In genomic region chr1:245440933-245441332, GRCh38 we compare ENCODE assay signal across 26 cellular contexts.
"Had no signal": no experiment of that assay in that cellular context is flagged by ENCODE, and none has a peak within 500 bp of the region (broad histone marks: within the 10 kb centered on the region; RNA-seq: fewer than 3 reads in every experiment).

No MANE protein-coding gene starts in this region.

- H3K27ac Mint-ChIP-seq: activated B cell treated with CpG ODN at 0.5 μM for 24 hours; activated CD4-positive, alpha-beta memory T cell treated with anti-CD3 and anti-CD28 coated beads for 36 hours; activated CD4-positive, alpha-beta T cell treated with anti-CD3 and anti-CD28 coated beads, Interleukin-2, amount 10 ng/mL, durations not matched to agents 7 days and 5 days; activated naive CD4-positive, alpha-beta T cell treated with anti-CD3 and anti-CD28 coated beads, Interleukin-2, amount 50 U/mL, for 72 hours; activated naive CD8-positive, alpha-beta T cell treated with anti-CD3 and anti-CD28 coated beads, Interleukin-2, amount 50 U/mL, for 24 hours; T-cell had no signal

- ATAC-seq: activated naive CD4-positive, alpha-beta T cell treated with anti-CD3 and anti-CD28 coated beads, Interleukin-2, amount 50 U/mL, for 72 hours; activated naive CD8-positive, alpha-beta T cell treated with anti-CD3 and anti-CD28 coated beads, Interleukin-2, amount 50 U/mL, for 24 hours; activated T-cell treated with anti-CD3 and anti-CD28 coated beads, Interleukin-2, amount 50 U/mL, for 4 hours; body of pancreas; T-cell had no signal

- DNase-seq: activated B cell treated with CpG ODN at 0.5 μM for 24 hours; activated CD4-positive, alpha-beta memory T cell treated with anti-CD3 and anti-CD28 coated beads for 36 hours; activated CD4-positive, alpha-beta T cell treated with anti-CD3 and anti-CD28 coated beads for 1 hour; activated CD4-positive, alpha-beta T cell treated with anti-CD3 and anti-CD28 coated beads, Interleukin-2, amount 10 ng/mL, durations not matched to agents 7 days and 5 days; activated CD8-positive, alpha-beta memory T cell treated with anti-CD3 and anti-CD28 coated beads for 24 hours; activated effector memory CD4-positive, alpha-beta T cell treated with anti-CD3 and anti-CD28 coated beads, Interleukin-2, amount 50 U/mL, for 16 hours; activated naive CD4-positive, alpha-beta T cell treated with Interleukin-2 at 50 U/mL for 16 hours; activated naive CD8-positive, alpha-beta T cell treated with anti-CD3 and anti-CD28 coated beads, Interleukin-2, amount 50 U/mL, for 24 hours; activated T-cell treated with anti-CD3 and anti-CD28 coated beads, Interleukin-2, amount 50 U/mL, for 4 hours; amniotic stem cell; MG63; MV-4-11; NCI-H1417 treated with DMSO at 0.1 percent for 48 hours; NCI-H2029; NCI-H446; NCI-H774; NK-92 treated with Interleukin-12 subunit alpha and Interleukin-12 subunit beta, amount 100 ng/mL, for 24 hours; OCI-M1; Peyer's patch; Right ventricle myocardium superior; T-cell; T-helper 2 cell; T1000 had no signal

- H3K36me3 Mint-ChIP-seq: activated naive CD4-positive, alpha-beta T cell treated with anti-CD3 and anti-CD28 coated beads, Interleukin-2, amount 50 U/mL, for 72 hours; T-cell had no signal

- H3K4me3 Mint-ChIP-seq: activated B cell treated with CpG ODN at 0.5 μM for 24 hours; activated CD4-positive, alpha-beta memory T cell treated with anti-CD3 and anti-CD28 coated beads for 36 hours; activated CD4-positive, alpha-beta T cell treated with anti-CD3 and anti-CD28 coated beads, Interleukin-2, amount 10 ng/mL, durations not matched to agents 7 days and 5 days; activated naive CD8-positive, alpha-beta T cell treated with anti-CD3 and anti-CD28 coated beads, Interleukin-2, amount 50 U/mL, for 24 hours; activated T-cell treated with anti-CD3 and anti-CD28 coated beads, Interleukin-2, amount 50 U/mL, for 4 hours; central memory CD8-positive, alpha-beta T cell; T-cell had no signal

- H3K27me3 Mint-ChIP-seq: activated CD4-positive, alpha-beta T cell treated with anti-CD3 and anti-CD28 coated beads, Interleukin-2, amount 10 ng/mL, durations not matched to agents 7 days and 5 days had no signal

- H3K9me3 Mint-ChIP-seq: activated CD4-positive, alpha-beta memory T cell treated with anti-CD3 and anti-CD28 coated beads for 36 hours; activated CD4-positive, alpha-beta T cell treated with anti-CD3 and anti-CD28 coated beads, Interleukin-2, amount 10 ng/mL, durations not matched to agents 7 days and 5 days; activated naive CD4-positive, alpha-beta T cell treated with anti-CD3 and anti-CD28 coated beads, Interleukin-2, amount 50 U/mL, for 72 hours; activated naive CD8-positive, alpha-beta T cell treated with anti-CD3 and anti-CD28 coated beads, Interleukin-2, amount 50 U/mL, for 24 hours; activated T-cell treated with anti-CD3 and anti-CD28 coated beads, Interleukin-2, amount 50 U/mL, for 4 hours had no signal

- H3K4me1 Mint-ChIP-seq: activated B cell treated with CpG ODN at 0.5 μM for 24 hours; activated naive CD8-positive, alpha-beta T cell treated with anti-CD3 and anti-CD28 coated beads, Interleukin-2, amount 50 U/mL, for 24 hours; central memory CD8-positive, alpha-beta T cell had no signal
